Comparison of ENCODE assay signal across 8 cellular contexts in genomic region chr18:57737661-57738060, GRCh38.
DNase-seq lines count a peak whose midpoint lies in the region; ATAC-seq, FAIRE-seq and TF ChIP-seq lines count a peak whose summit lies in the region.

No MANE protein-coding gene starts in this region.

- H3K27ac Mint-ChIP-seq in naive thymus-derived CD8-positive, alpha-beta T cell = no peak overlapping the region

- TF ChIP-seq POLR2A in right lobe of liver (IDR thresholded peaks at IDR 0.05) (no peak), upper lobe of left lung (IDR thresholded peaks at IDR 0.05) (peak in 1 of 4 donors; percentile 47)

- H3K27me3 Mint-ChIP-seq in naive thymus-derived CD8-positive, alpha-beta T cell = no peaks in the 10 kb centered on the region

- peaks cover 4% of the 10 kb centered on the region; the same call in 1 of the 2 replicates for H3K9me3 ChIP-seq in MG63
- H3K9me3 ChIP-seq in right lobe of liver = no peaks in the 10 kb centered on the region
- peaks cover 0 to 4% (median 0%) of the 10 kb centered on the region in 4 donors for H3K9me3 ChIP-seq in upper lobe of left lung

- POLR2A ChIA-PET in naive thymus-derived CD8-positive, alpha-beta T cell (lab: Charles Lee) = no interaction called here

- in situ Hi-C loops in GM13976 (cut with MboI; ENCODE audit: low sequenced_read_pairs, unreplicated experiment) = no loop called here

- peak; percentile 100 for FAIRE-seq in bronchial epithelial cell (lab: Jason Lieb, UNC)

- H3K27ac ChIP-seq in right lobe of liver (peak overlapping the region; percentile 9 to 63 (median 34)), upper lobe of left lung (peak overlapping the region in 3 of 4 donors; percentile 25 to 52 (median 46))

- DNase-seq in MG63 (peak; percentile 65), bronchial epithelial cell (ENCODE audit: low read depth) (peak; percentile 97), right lobe of liver (peak; percentile 71 to 76 (median 73)), upper lobe of left lung (peak in 1 of 2 donors; percentile 89), GM13976 (ENCODE audit: low spot score) (no peak), NCI-H146 (lab: John Stamatoyannopoulos, UW) (no peak), NCI-H1092 treated with DMSO at 0.1 percent for 48 hours (lab: John Stamatoyannopoulos, UW) (no peak)
- no peak for DNase-seq in naive thymus-derived CD8-positive, alpha-beta T cell

- peak; percentile 91 to 95 (median 92) for ATAC-seq in right lobe of liver
- peak; percentile 92 to 95 for ATAC-seq in upper lobe of left lung (ENCODE audit: low FRiP score in 2 of 2)
- no peak for ATAC-seq in naive thymus-derived CD8-positive, alpha-beta T cell

- H3K36me3 ChIP-seq in MG63 (peaks cover 33% of the 10 kb centered on the region), bronchial epithelial cell (ENCODE audit: control insufficient read depth, insufficient read depth, low read length) (no peaks in the 10 kb centered on the region), right lobe of liver (no peaks in the 10 kb centered on the region), upper lobe of left lung (no peaks in the 10 kb centered on the region)

- H3K36me3 Mint-ChIP-seq in naive thymus-derived CD8-positive, alpha-beta T cell = peaks cover 25 to 37% (median 32%) of the 10 kb centered on the region in 3 donors

- H3K4me3 Mint-ChIP-seq in naive thymus-derived CD8-positive, alpha-beta T cell = no peak overlapping the region

- TF ChIP-seq CTCF in bronchial epithelial cell (IDR thresholded peaks at IDR 0.05; ENCODE audit: insufficient read depth, low read length, severe bottlenecking) (no peak), right lobe of liver (IDR thresholded peaks at IDR 0.05) (no peak), upper lobe of left lung (IDR thresholded peaks at IDR 0.05) (no peak), GM13976 (IDR thresholded peaks at IDR 0.05; ENCODE audit: borderline replicate concordance, control extremely low read depth, extremely low read depth, insufficient read depth, missing control alignments) (no peak)

- no peak overlapping the region for H3K4me3 ChIP-seq in MG63
- no peak overlapping the region for H3K4me3 ChIP-seq in bronchial epithelial cell (ENCODE audit: low read depth, low read length)
- H3K4me3 ChIP-seq in right lobe of liver = no peak overlapping the region
- H3K4me3 ChIP-seq in upper lobe of left lung = no peak overlapping the region

- WGBS in right lobe of liver (ENCODE audit: insufficient coverage, low coverage, low lambda C conversion rate, missing lambda C conversion rate) = 0% methylated on average over 6 of the region's 6 CpGs
- 14 to 20% methylated on average over 6 of the region's 6 CpGs for WGBS in upper lobe of left lung, 2 donors

- peaks cover 0 to 8% (median under 1%) of the 10 kb centered on the region in 4 donors for H3K4me1 Mint-ChIP-seq in naive thymus-derived CD8-positive, alpha-beta T cell

- intact Hi-C loops in right lobe of liver (cut with DNase I) = no loop called here

- H3K4me1 ChIP-seq in right lobe of liver (peaks cover 0 to 29% (median 13%) of the 10 kb centered on the region in 4 donors), upper lobe of left lung (peaks cover 10 to 20% (median 12%) of the 10 kb centered on the region in 4 donors)

- H3K27me3 ChIP-seq in MG63 (no peaks in the 10 kb centered on the region), bronchial epithelial cell (ENCODE audit: control insufficient read depth, insufficient read depth, low read length) (no peaks in the 10 kb centered on the region), right lobe of liver (no peaks in the 10 kb centered on the region), upper lobe of left lung (no peaks in the 10 kb centered on the region)

- TF ChIP-seq EP300 in upper lobe of left lung (IDR thresholded peaks at IDR 0.05) = no peak

- H3K9me3 Mint-ChIP-seq in naive thymus-derived CD8-positive, alpha-beta T cell = peaks cover 0 to 23% (median 11%) of the 10 kb centered on the region in 9 donors

Comparison
In these comparisons a context has a peak if more than half of its experiments do, and no peak if none do; other contexts are left out.
1. DNase-seq: peak in MG63 (single experiment), bronchial epithelial cell (single experiment) and right lobe of liver (3 of 3); none in GM13976 (single experiment), NCI-H146 (single experiment), naive thymus-derived CD8-positive, alpha-beta T cell (0 of 10) and NCI-H1092 treated with DMSO at 0.1 percent for 48 hours (single experiment).
2. ATAC-seq: peak in right lobe of liver (4 of 4) and upper lobe of left lung (2 of 2); none in naive thymus-derived CD8-positive, alpha-beta T cell (0 of 2).